Comparison of ENCODE assay signal across 24 cellular contexts in the genomic region with DNA sequence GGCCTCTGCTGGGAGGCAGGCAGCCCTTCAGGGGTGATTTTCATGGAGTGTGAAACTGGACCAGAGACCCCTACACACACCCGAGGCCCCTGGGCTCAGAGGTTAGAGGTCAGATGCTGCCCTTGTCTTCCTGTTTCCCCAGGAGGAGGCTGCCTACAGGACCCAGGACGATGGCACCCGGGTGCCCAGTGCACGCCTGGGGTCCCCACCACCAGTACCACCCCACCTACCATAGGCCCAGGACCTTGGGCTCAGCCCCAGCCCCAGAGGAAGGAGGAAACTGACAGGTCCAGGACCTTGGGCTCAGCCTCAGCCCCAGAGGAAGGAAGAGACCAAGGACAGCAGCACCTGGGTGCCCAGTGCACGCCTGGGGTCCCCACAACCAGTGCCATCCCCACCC.
"Had no signal": no experiment of that assay in that cellular context is flagged by ENCODE, and none has a peak within 500 bp of the region (broad histone marks: within the 10 kb centered on the region; RNA-seq: fewer than 3 reads in every experiment).

No MANE protein-coding gene starts in this region.

- H3K27me3 Mint-ChIP-seq: activated naive CD4-positive, alpha-beta T cell treated with anti-CD3 and anti-CD28 coated beads, Interleukin-2, amount 50 U/mL, for 24 hours had no signal

- DNase-seq: activated CD4-positive, alpha-beta T cell treated with anti-CD3 and anti-CD28 coated beads, Interleukin-2, amount 10 ng/mL, durations not matched to agents 24 days and 14 days; activated CD4-positive, alpha-beta T cell treated with anti-CD3 and anti-CD28 coated beads, Interleukin-2, amount 50 U/mL, for 48 hours; activated CD8-positive, alpha-beta T cell treated with anti-CD3 and anti-CD28 coated beads, Interleukin-2, amount 10 ng/mL, durations not matched to agents 7 days and 5 days; activated gamma-delta T cell; activated naive CD4-positive, alpha-beta T cell treated with Interleukin-2 at 50 U/mL for 16 hours; activated naive CD8-positive, alpha-beta T cell treated with anti-CD3 and anti-CD28 coated beads, Interleukin-2, amount 10 ng/mL, durations not matched to agents 7 days and 5 days; activated T-cell treated with anti-CD3 and anti-CD28 coated beads, Interleukin-2, amount 50 U/mL, for 24 hours; amygdala; NCI-H1092 treated with DMSO at 0.1 percent for 48 hours; NCI-H1417 treated with DMSO at 0.1 percent for 48 hours; NCI-H1694; NCI-H1930; NCI-H2171; NCI-H510A treated with DMSO at 0.1 percent for 48 hours; SHP77; SJCRH30 had no signal

- H3K36me3 ChIP-seq: ascending aorta, cardiac muscle cell, SJCRH30 had no signal

- H3K4me3 ChIP-seq: ascending aorta, cardiac muscle cell, K562, SJCRH30, SK-N-MC had no signal

- H3K27ac Mint-ChIP-seq: activated CD4-positive, alpha-beta T cell treated with anti-CD3 and anti-CD28 coated beads, Interleukin-2, amount 10 ng/mL, durations not matched to agents 24 days and 14 days; activated CD8-positive, alpha-beta T cell treated with anti-CD3 and anti-CD28 coated beads, Interleukin-2, amount 10 ng/mL, durations not matched to agents 7 days and 5 days; activated naive CD4-positive, alpha-beta T cell treated with anti-CD3 and anti-CD28 coated beads, Interleukin-2, amount 50 U/mL, for 24 hours; activated naive CD8-positive, alpha-beta T cell treated with anti-CD3 and anti-CD28 coated beads, Interleukin-2, amount 10 ng/mL, durations not matched to agents 7 days and 5 days; activated T-cell treated with anti-CD3 and anti-CD28 coated beads, Interleukin-2, amount 50 U/mL, for 24 hours; activated T-helper 2 cell treated with anti-CD3 and anti-CD28 coated beads, Interferon-gamma antibody, Interleukin-2, Interleukin-4, amounts not matched to agents 10 μg/mL and 5 μg/mL and 100 μg/mL, durations not matched to agents 14 hours and 24 hours and 36 hours; T-helper 1 cell treated with Interleukin-12 subunit alpha and Interleukin-12 subunit beta and Interleukin-4 antibody, amounts not matched to agents 30 μg/mL and 1 μg/mL, for 36 hours; T-helper 2 cell treated with Interferon-gamma antibody and Interleukin-4, amounts not matched to agents 5 μg/mL and 100 μg/mL, for 36 hours had no signal

- H3K4me3 Mint-ChIP-seq: activated CD4-positive, alpha-beta T cell treated with anti-CD3 and anti-CD28 coated beads, Interleukin-2, amount 10 ng/mL, durations not matched to agents 24 days and 14 days; activated CD8-positive, alpha-beta T cell treated with anti-CD3 and anti-CD28 coated beads, Interleukin-2, amount 10 ng/mL, durations not matched to agents 7 days and 5 days; activated naive CD4-positive, alpha-beta T cell treated with anti-CD3 and anti-CD28 coated beads, Interleukin-2, amount 50 U/mL, for 24 hours; activated naive CD8-positive, alpha-beta T cell treated with anti-CD3 and anti-CD28 coated beads, Interleukin-2, amount 10 ng/mL, durations not matched to agents 7 days and 5 days; activated T-cell treated with anti-CD3 and anti-CD28 coated beads, Interleukin-2, amount 50 U/mL, for 24 hours; T-helper 1 cell treated with Interleukin-12 subunit alpha and Interleukin-12 subunit beta and Interleukin-4 antibody, amounts not matched to agents 30 μg/mL and 1 μg/mL, for 36 hours; T-helper 2 cell treated with Interferon-gamma antibody and Interleukin-4, amounts not matched to agents 5 μg/mL and 100 μg/mL, for 36 hours had no signal

- H3K4me1 ChIP-seq: ascending aorta, SJCRH30 had no signal

- H3K27me3 ChIP-seq: ascending aorta, cardiac muscle cell had no signal

- H3K4me1 Mint-ChIP-seq: activated CD4-positive, alpha-beta T cell treated with anti-CD3 and anti-CD28 coated beads, Interleukin-2, amount 10 ng/mL, durations not matched to agents 24 days and 14 days; activated naive CD4-positive, alpha-beta T cell treated with anti-CD3 and anti-CD28 coated beads, Interleukin-2, amount 50 U/mL, for 24 hours; activated naive CD8-positive, alpha-beta T cell treated with anti-CD3 and anti-CD28 coated beads, Interleukin-2, amount 10 ng/mL, durations not matched to agents 7 days and 5 days had no signal

- H3K27ac ChIP-seq: ascending aorta, cardiac muscle cell, SJCRH30, SK-N-MC had no signal
